Comparison of ENCODE assay signal across 2 cellular contexts in genomic region chr10:100141446-100142087, GRCh38.
A peak's percentile ranks its signal among the peaks of the same experiment; 100 is the strongest.
TF ChIP-seq lines count a peak whose summit lies in the region.

No MANE protein-coding gene starts in this region.

TF ChIP-seq in liver, 16 proteins besides CTCF, POLR2A, EP300 and RAD21:
- TF ChIP-seq FOXA2 (IDR thresholded peaks at IDR 0.05) = peak; percentile 87
- no peak for TF ChIP-seq TAF1 (conservative IDR thresholded peaks at IDR 0.05)
- TF ChIP-seq GABPA (IDR thresholded peaks at IDR 0.05 in 1 of 2, conservative IDR thresholded peaks at IDR 0.05 in 1 of 2) = no peak
- TF ChIP-seq, protein P1, sequence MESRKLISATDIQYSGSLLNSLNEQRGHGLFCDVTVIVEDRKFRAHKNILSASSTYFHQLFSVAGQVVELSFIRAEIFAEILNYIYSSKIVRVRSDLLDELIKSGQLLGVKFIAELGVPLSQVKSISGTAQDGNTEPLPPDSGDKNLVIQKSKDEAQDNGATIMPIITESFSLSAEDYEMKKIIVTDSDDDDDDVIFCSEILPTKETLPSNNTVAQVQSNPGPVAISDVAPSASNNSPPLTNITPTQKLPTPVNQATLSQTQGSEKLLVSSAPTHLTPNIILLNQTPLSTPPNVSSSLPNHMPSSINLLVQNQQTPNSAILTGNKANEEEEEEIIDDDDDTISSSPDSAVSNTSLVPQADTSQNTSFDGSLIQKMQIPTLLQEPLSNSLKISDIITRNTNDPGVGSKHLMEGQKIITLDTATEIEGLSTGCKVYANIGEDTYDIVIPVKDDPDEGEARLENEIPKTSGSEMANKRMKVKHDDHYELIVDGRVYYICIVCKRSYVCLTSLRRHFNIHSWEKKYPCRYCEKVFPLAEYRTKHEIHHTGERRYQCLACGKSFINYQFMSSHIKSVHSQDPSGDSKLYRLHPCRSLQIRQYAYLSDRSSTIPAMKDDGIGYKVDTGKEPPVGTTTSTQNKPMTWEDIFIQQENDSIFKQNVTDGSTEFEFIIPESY (IDR thresholded peaks at IDR 0.05) = peak; percentile 14
- peak in 1 of 2 donors; percentile 26 for TF ChIP-seq EGR1 (IDR thresholded peaks at IDR 0.05; ENCODE audit: low read depth in 2 of 2)
- TF ChIP-seq HNF4G (IDR thresholded peaks at IDR 0.05) = no peak
- peak; percentile 78 for TF ChIP-seq REST (IDR thresholded peaks at IDR 0.05)
- TF ChIP-seq FOXA1 (IDR thresholded peaks at IDR 0.05) = peak; percentile 88
- TF ChIP-seq NR2F2 (IDR thresholded peaks at IDR 0.05) = no peak
- TF ChIP-seq JUND (IDR thresholded peaks at IDR 0.05) = peak in 1 of 2 donors; percentile 10
- TF ChIP-seq, protein P2, sequence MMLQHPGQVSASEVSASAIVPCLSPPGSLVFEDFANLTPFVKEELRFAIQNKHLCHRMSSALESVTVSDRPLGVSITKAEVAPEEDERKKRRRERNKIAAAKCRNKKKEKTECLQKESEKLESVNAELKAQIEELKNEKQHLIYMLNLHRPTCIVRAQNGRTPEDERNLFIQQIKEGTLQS (IDR thresholded peaks at IDR 0.05) = no peak
- TF ChIP-seq HNF4A (conservative IDR thresholded peaks at IDR 0.05) = peak; percentile 55
- TF ChIP-seq RXRA (IDR thresholded peaks at IDR 0.05) = peak; percentile 23 to 32
- peak; percentile 53 for TF ChIP-seq SP1 (IDR thresholded peaks at IDR 0.05)
- TF ChIP-seq, protein P3, sequence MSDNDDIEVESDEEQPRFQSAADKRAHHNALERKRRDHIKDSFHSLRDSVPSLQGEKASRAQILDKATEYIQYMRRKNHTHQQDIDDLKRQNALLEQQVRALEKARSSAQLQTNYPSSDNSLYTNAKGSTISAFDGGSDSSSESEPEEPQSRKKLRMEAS (IDR thresholded peaks at IDR 0.05) = no peak
- peak; percentile 89 for TF ChIP-seq YY1 (IDR thresholded peaks at IDR 0.05)

TF ChIP-seq in HepG2, 621 proteins besides CTCF, POLR2A, EP300 and RAD21:
- no peak for TF ChIP-seq NFE2 (CRISPR knock-in tag; IDR thresholded peaks at IDR 0.05)
- TF ChIP-seq CEBPG (CRISPR knock-in tag; IDR thresholded peaks at IDR 0.05) = no peak
- TF ChIP-seq PAX8 (CRISPR knock-in tag; IDR thresholded peaks at IDR 0.05; ENCODE audit: borderline replicate concordance) = no peak
- no peak for TF ChIP-seq KLF9 (CRISPR knock-in tag; IDR thresholded peaks at IDR 0.05; ENCODE audit: low read depth)
- no peak for TF ChIP-seq SIX1 (CRISPR knock-in tag; IDR thresholded peaks at IDR 0.05; ENCODE audit: borderline replicate concordance)
- no peak for TF ChIP-seq ETV6 (CRISPR knock-in tag; conservative IDR thresholded peaks at IDR 0.05)
- TF ChIP-seq, protein P3 (IDR thresholded peaks at IDR 0.05) = no peak
- TF ChIP-seq HOMEZ (CRISPR knock-in tag; IDR thresholded peaks at IDR 0.05; ENCODE audit: low read depth) = no peak
- no peak for TF ChIP-seq ZBTB21 (CRISPR knock-in tag; IDR thresholded peaks at IDR 0.05)
- no peak for TF ChIP-seq MED8 (CRISPR knock-in tag; IDR thresholded peaks at IDR 0.05; ENCODE audit: insufficient replicate concordance)
- no peak for TF ChIP-seq ATF7-NPFF (CRISPR knock-in tag; IDR thresholded peaks at IDR 0.05; ENCODE audit: low read depth)
- TF ChIP-seq, protein P4, sequence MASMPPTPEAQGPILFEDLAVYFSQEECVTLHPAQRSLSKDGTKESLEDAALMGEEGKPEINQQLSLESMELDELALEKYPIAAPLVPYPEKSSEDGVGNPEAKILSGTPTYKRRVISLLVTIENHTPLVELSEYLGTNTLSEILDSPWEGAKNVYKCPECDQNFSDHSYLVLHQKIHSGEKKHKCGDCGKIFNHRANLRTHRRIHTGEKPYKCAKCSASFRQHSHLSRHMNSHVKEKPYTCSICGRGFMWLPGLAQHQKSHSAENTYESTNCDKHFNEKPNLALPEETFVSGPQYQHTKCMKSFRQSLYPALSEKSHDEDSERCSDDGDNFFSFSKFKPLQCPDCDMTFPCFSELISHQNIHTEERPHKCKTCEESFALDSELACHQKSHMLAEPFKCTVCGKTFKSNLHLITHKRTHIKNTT (CRISPR knock-in tag; IDR thresholded peaks at IDR 0.05) = no peak
- no peak for TF ChIP-seq MEIS1 (CRISPR knock-in tag; IDR thresholded peaks at IDR 0.05; ENCODE audit: borderline replicate concordance)
- TF ChIP-seq ZNF776 (CRISPR knock-in tag; IDR thresholded peaks at IDR 0.05) = no peak
- TF ChIP-seq KLF12 (CRISPR knock-in tag; IDR thresholded peaks at IDR 0.05; ENCODE audit: borderline replicate concordance) = no peak
- no peak for TF ChIP-seq ZNF619 (CRISPR knock-in tag; IDR thresholded peaks at IDR 0.05)
TF ChIP-seq in HepG2: peak in this region for 0.
